16 cellular contexts compared by ENCODE assay signal in genomic region chr18:48571619-48572384, GRCh38. TPM values are rescaled to one million over a fixed set of nuclear protein-coding genes. Genes with fewer than 3 reads are reported as not detected.
A peak's percentile ranks its signal among the peaks of the same experiment; 100 is the strongest.
DNase-seq lines count a peak whose midpoint lies in the region; ATAC-seq lines count a peak whose summit lies in the region.
"Had no signal": no experiment of that assay in that cellular context is flagged by ENCODE, and none has a peak within 500 bp of the region (broad histone marks: within the 10 kb centered on the region; RNA-seq: fewer than 3 reads in every experiment).

No MANE protein-coding gene starts in this region.

- no peak overlapping the region for H3K4me2 ChIP-seq in mesenchymal stem cell (ENCODE audit: low read length, poor library complexity, severe bottlenecking)

- peaks cover 2 to 12% of the 10 kb centered on the region in 2 experiments for H3K36me3 ChIP-seq in mesenchymal stem cell (ENCODE audit: control insufficient read depth in 1 of 2, insufficient read depth in 2 of 2, low read depth in 1 of 2, low read length in 2 of 2)

- H3K27ac ChIP-seq in right cardiac atrium (ENCODE audit: low read length) (no peak overlapping the region), mesenchymal stem cell (ENCODE audit: low read length, poor library complexity, severe bottlenecking) (no peak overlapping the region)

- ATAC-seq in right cardiac atrium = peak; percentile 39 to 55
- no peak for ATAC-seq in Right ventricle myocardium inferior
- ATAC-seq in HG03139 (IDR thresholded peaks at IDR 0.05; ENCODE audit: unreplicated experiment) = no peak
- ATAC-seq in HG02852 (IDR thresholded peaks at IDR 0.05; ENCODE audit: unreplicated experiment) = no peak

- H3K4me3 ChIP-seq in right cardiac atrium (ENCODE audit: low read length) (no peak overlapping the region), mesenchymal stem cell (ENCODE audit: insufficient read depth in 1 of 2, low read depth in 1 of 2, low read length in 2 of 2) (no peak overlapping the region)

- intact Hi-C loops in right cardiac atrium (cut with DNase I) = no loop called here
- intact Hi-C loops in Right ventricle myocardium inferior (cut with DNase I) = no loop called here
- intact Hi-C loops in dendritic cell treated with granulocyte-macrophage colony-stimulating factor and Interleukin-4, amounts not matched to agents 40 ng/mL and 50 ng/mL, for 4 days (cut with micrococcal nuclease) = no loop called here

- peaks cover 19% of the 10 kb centered on the region for H3K4me1 Mint-ChIP-seq in dendritic cell treated with granulocyte-macrophage colony-stimulating factor and Interleukin-4, amounts not matched to agents 40 ng/mL and 50 ng/mL, for 4 days (ENCODE audit: low read depth)

- peak overlapping the region; percentile 80 for H3K9ac ChIP-seq in mesenchymal stem cell (ENCODE audit: low read length)

- H3K27me3 Mint-ChIP-seq in dendritic cell treated with granulocyte-macrophage colony-stimulating factor and Interleukin-4, amounts not matched to agents 40 ng/mL and 50 ng/mL, for 4 days = no peaks in the 10 kb centered on the region

- H2BK120ac ChIP-seq in mesenchymal stem cell (ENCODE audit: low read depth, low read length) = no peak overlapping the region

- H2BK15ac ChIP-seq in mesenchymal stem cell (ENCODE audit: low read depth, poor library complexity, severe bottlenecking) = no peak overlapping the region

- peaks cover 47% of the 10 kb centered on the region for H3K79me1 ChIP-seq in mesenchymal stem cell (replicated peaks; ENCODE audit: low read length, poor library complexity, severe bottlenecking)

- no peak overlapping the region for H3K23ac ChIP-seq in mesenchymal stem cell (ENCODE audit: low read length in 2 of 2)

- peak in 1 of 3 donors; percentile 57 for DNase-seq in right cardiac atrium
- DNase-seq in Right ventricle myocardium inferior (ENCODE audit: missing footprints) = no peak
- no peak for DNase-seq in mesenchymal stem cell
- DNase-seq in SHP77 (lab: John Stamatoyannopoulos, UW) = no peak
- no peak for DNase-seq in mesenteric fat pad (ENCODE audit: low spot score)
- DNase-seq: C1 segment of cervical spinal cord, DMS 273 treated with DMSO at 0.1 percent for 48 hours, GDM1, NCI-H1417 treated with DMSO at 0.1 percent for 48 hours, NCI-H2029, NCI-H2171 treated with DMSO at 0.1 percent for 48 hours, NCI-H748 treated with DMSO at 0.1 percent for 48 hours, OCI-M1 had no signal

- H3K4me1 ChIP-seq in right cardiac atrium (ENCODE audit: control insufficient read depth, insufficient read depth, low read length) (peaks cover 5% of the 10 kb centered on the region), mesenchymal stem cell (ENCODE audit: control insufficient read depth, insufficient read depth, low read depth, low read length) (peaks cover 31% of the 10 kb centered on the region)

- 69% methylated on average over 3 of the region's 3 CpGs for WGBS in right cardiac atrium
- 92% methylated on average over 2 of the region's 3 CpGs for WGBS in mesenchymal stem cell

- H2BK12ac ChIP-seq in mesenchymal stem cell (ENCODE audit: low read length in 2 of 2) = no peak overlapping the region

- no peak overlapping the region for H3K14ac ChIP-seq in mesenchymal stem cell (ENCODE audit: low read length in 2 of 2)

- H3K9me3 Mint-ChIP-seq in dendritic cell treated with granulocyte-macrophage colony-stimulating factor and Interleukin-4, amounts not matched to agents 40 ng/mL and 50 ng/mL, for 4 days = no peaks in the 10 kb centered on the region

- no peak overlapping the region for H3K4me3 Mint-ChIP-seq in dendritic cell treated with granulocyte-macrophage colony-stimulating factor and Interleukin-4, amounts not matched to agents 40 ng/mL and 50 ng/mL, for 4 days

- no peak overlapping the region for H2BK5ac ChIP-seq in mesenchymal stem cell (ENCODE audit: low read depth, low read length, poor library complexity, severe bottlenecking)

- no peak overlapping the region for H3K4ac ChIP-seq in mesenchymal stem cell (ENCODE audit: low read depth in 1 of 2, low read length in 2 of 2)

- no peaks in the 10 kb centered on the region for H3K9me3 ChIP-seq in right cardiac atrium (ENCODE audit: control insufficient read depth, low read length)
- H3K9me3 ChIP-seq in mesenchymal stem cell (ENCODE audit: control insufficient read depth, low read length) = no peaks in the 10 kb centered on the region

- H3K27ac Mint-ChIP-seq in dendritic cell treated with granulocyte-macrophage colony-stimulating factor and Interleukin-4, amounts not matched to agents 40 ng/mL and 50 ng/mL, for 4 days = peak overlapping the region; percentile 44

- no peak overlapping the region for H2AK5ac ChIP-seq in mesenchymal stem cell (ENCODE audit: low read length, severe bottlenecking)

- peaks cover 14% of the 10 kb centered on the region for H3K36me3 Mint-ChIP-seq in dendritic cell treated with granulocyte-macrophage colony-stimulating factor and Interleukin-4, amounts not matched to agents 40 ng/mL and 50 ng/mL, for 4 days (ENCODE audit: low read depth)

- no peak overlapping the region for H3K18ac ChIP-seq in mesenchymal stem cell (ENCODE audit: low read depth in 1 of 2, low read length in 2 of 2)

- H3K27me3 ChIP-seq in right cardiac atrium (ENCODE audit: control insufficient read depth, insufficient read depth) = no peaks in the 10 kb centered on the region
- H3K27me3 ChIP-seq in mesenchymal stem cell (ENCODE audit: control insufficient read depth in 1 of 2, insufficient read depth in 1 of 2, low read length in 2 of 2) = no peaks in the 10 kb centered on the region

- no peak overlapping the region for H4K91ac ChIP-seq in mesenchymal stem cell (ENCODE audit: low read length)

- H4K8ac ChIP-seq in mesenchymal stem cell (ENCODE audit: low read length) = no peak overlapping the region

- no peak overlapping the region for H2AFZ ChIP-seq in mesenchymal stem cell (ENCODE audit: low read depth, low read length)

RNA-seq across cellular contexts. Expression of gene CTIF, which starts 33.0 kb away (rescaled TPM):
- 10 to 100 TPM; 41.0 to 78.2 (median 49.8) TPM for total RNA-seq in right cardiac atrium
- 42.3 TPM for polyA plus RNA-seq in right cardiac atrium
- 74.0 TPM for total RNA-seq in Right ventricle myocardium inferior
- polyA plus RNA-seq in mesenchymal stem cell (2013, experiment 1 of 2) = 39.3 TPM
- 37.2 TPM for polyA plus RNA-seq in mesenchymal stem cell (2013, experiment 2 of 2)
- 196 TPM for total RNA-seq in mesenteric fat pad

Comparison
In these comparisons a context has a peak if more than half of its experiments do, and no peak if none do; other contexts are left out.
1. ATAC-seq: peak in right cardiac atrium (2 of 2); none in Right ventricle myocardium inferior (single experiment), HG03139 (single experiment) and HG02852 (single experiment).